ENCODE assay signal across 11 cellular contexts in the genomic region with DNA sequence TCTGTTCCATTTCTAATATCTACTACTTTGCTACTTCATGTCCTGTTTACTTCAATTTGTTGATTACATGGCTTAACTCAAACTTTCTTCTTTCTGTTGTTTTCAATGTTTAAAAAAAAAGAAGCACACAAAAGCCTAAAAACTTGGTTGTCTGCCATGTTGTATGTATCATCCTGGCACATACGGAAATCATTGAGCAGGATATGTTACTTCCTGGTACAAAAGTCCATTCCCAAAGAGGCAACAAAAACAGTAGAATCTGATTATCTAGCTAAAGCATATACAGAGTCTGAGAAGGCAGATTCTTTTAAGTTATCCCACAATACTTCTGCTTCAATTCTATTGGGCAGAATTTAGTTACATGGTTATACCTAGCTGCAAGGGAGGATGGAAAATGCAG. TPM values are rescaled to one million over a fixed set of nuclear protein-coding genes. Genes with fewer than 3 reads are reported as not detected.
"Had no signal": no experiment of that assay in that cellular context is flagged by ENCODE, and none has a peak within 500 bp of the region (broad histone marks: within the 10 kb centered on the region; RNA-seq: fewer than 3 reads in every experiment).

No MANE protein-coding gene starts in this region.

- H3K36me3 ChIP-seq: breast epithelium, left lung, stomach had no signal

- H3K9me3 ChIP-seq: breast epithelium, left lung, stomach had no signal

- H3K27me3 ChIP-seq: breast epithelium, foreskin keratinocyte, left lung had no signal

- ATAC-seq: foreskin keratinocyte, left lung had no signal

- H3K4me1 ChIP-seq: breast epithelium, left lung had no signal

- DNase-seq: activated CD4-positive, alpha-beta memory T cell treated with anti-CD3 and anti-CD28 coated beads for 36 hours; activated gamma-delta T cell; activated naive CD8-positive, alpha-beta T cell treated with anti-CD3 and anti-CD28 coated beads for 36 hours; activated T-cell treated with anti-CD3 and anti-CD28 coated beads, Interleukin-2, amount 50 U/mL, for 48 hours; anterior cingulate cortex; foreskin keratinocyte; head of caudate nucleus; left lung; mesendoderm; stomach had no signal

- H3K4me3 ChIP-seq: breast epithelium, left lung, stomach had no signal

- H3K27ac ChIP-seq: breast epithelium, foreskin keratinocyte, left lung had no signal

RNA-seq across cellular contexts. Expression of a gene that starts 14.5 kb away (rescaled TPM):
- total RNA-seq: activated CD4-positive, alpha-beta memory T cell treated with anti-CD3 and anti-CD28 coated beads for 36 hours had no signal
